ENCODE assay signal across 36 cellular contexts in the genomic region with DNA sequence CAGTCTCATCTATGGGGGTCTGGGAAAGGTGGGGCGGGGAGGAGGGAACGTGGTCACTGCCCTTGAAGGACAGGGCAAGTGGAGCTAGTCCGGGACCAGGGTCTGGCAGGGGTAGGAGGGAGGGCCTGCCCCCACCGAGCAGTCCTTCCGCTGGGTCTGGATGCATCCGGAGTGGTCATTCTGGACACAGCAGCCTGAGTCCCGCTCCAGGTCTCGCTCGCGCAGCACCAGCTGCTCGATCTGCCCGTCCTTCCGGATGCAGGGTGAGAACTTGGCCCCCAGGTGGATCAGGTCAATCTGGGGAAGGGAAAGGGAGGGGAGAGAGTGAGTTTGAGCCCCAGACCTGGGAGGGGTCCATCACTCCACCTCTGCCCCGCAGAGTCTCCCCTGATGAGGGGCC. TPM values are rescaled to one million over a fixed set of nuclear protein-coding genes. Genes with fewer than 3 reads are reported as not detected.
"Had no signal": no experiment of that assay in that cellular context is flagged by ENCODE, and none has a peak within 500 bp of the region (broad histone marks: within the 10 kb centered on the region; RNA-seq: fewer than 3 reads in every experiment).

No MANE protein-coding gene starts in this region.

- H3K4me3 ChIP-seq: adrenal gland, body of pancreas, cardiac muscle cell, colonic mucosa, dorsolateral prefrontal cortex, esophagus muscularis mucosa, gastroesophageal sphincter had no signal

- H3K4me3 Mint-ChIP-seq: activated CD4-positive, alpha-beta memory T cell treated with anti-CD3 and anti-CD28 coated beads for 36 hours; activated CD4-positive, alpha-beta T cell treated with anti-CD3 and anti-CD28 coated beads for 36 hours; activated CD4-positive, alpha-beta T cell treated with anti-CD3 and anti-CD28 coated beads, Interleukin-2, amount 10 ng/mL, durations not matched to agents 24 days and 14 days; activated CD8-positive, alpha-beta memory T cell treated with anti-CD3 and anti-CD28 coated beads, Interleukin-2, amount 10 ng/mL, durations not matched to agents 7 days and 5 days; activated CD8-positive, alpha-beta T cell treated with anti-CD3 and anti-CD28 coated beads, Interleukin-2, amount 10 ng/mL, durations not matched to agents 7 days and 5 days; activated naive CD4-positive, alpha-beta T cell treated with anti-CD3 and anti-CD28 coated beads for 36 hours; activated naive CD4-positive, alpha-beta T cell treated with anti-CD3 and anti-CD28 coated beads, Interleukin-2, amount 50 U/mL, for 24 hours; activated naive CD8-positive, alpha-beta T cell treated with anti-CD3 and anti-CD28 coated beads for 36 hours; activated naive CD8-positive, alpha-beta T cell treated with anti-CD3 and anti-CD28 coated beads, Interleukin-2, amount 50 U/mL, for 24 hours; activated T-helper 1 cell treated with anti-CD3 and anti-CD28 coated beads, Interleukin-12 subunit alpha, Interleukin-12 subunit beta, Interleukin-2, Interleukin-4 antibody, amounts not matched to agents 30 ng/mL and 10 ng/mL and 1 ng/mL, durations not matched to agents 14 hours and 24 hours and 36 hours; dendritic cell treated with granulocyte-macrophage colony-stimulating factor and Interleukin-4, amounts not matched to agents 40 ng/mL and 50 ng/mL, for 4 days; endodermal cell had no signal

- H3K9me3 Mint-ChIP-seq: activated CD4-positive, alpha-beta memory T cell treated with anti-CD3 and anti-CD28 coated beads for 36 hours; activated CD4-positive, alpha-beta T cell treated with anti-CD3 and anti-CD28 coated beads, Interleukin-2, amount 10 ng/mL, durations not matched to agents 24 days and 14 days; activated naive CD4-positive, alpha-beta T cell treated with anti-CD3 and anti-CD28 coated beads for 36 hours; activated naive CD4-positive, alpha-beta T cell treated with anti-CD3 and anti-CD28 coated beads, Interleukin-2, amount 50 U/mL, for 24 hours; activated naive CD8-positive, alpha-beta T cell treated with anti-CD3 and anti-CD28 coated beads for 36 hours; activated naive CD8-positive, alpha-beta T cell treated with anti-CD3 and anti-CD28 coated beads, Interleukin-2, amount 50 U/mL, for 24 hours; activated T-helper 1 cell treated with anti-CD3 and anti-CD28 coated beads, Interleukin-12 subunit alpha, Interleukin-12 subunit beta, Interleukin-2, Interleukin-4 antibody, amounts not matched to agents 30 ng/mL and 10 ng/mL and 1 ng/mL, durations not matched to agents 14 hours and 24 hours and 36 hours; activated T-helper 2 cell treated with anti-CD3 and anti-CD28 coated beads, Interferon-gamma antibody, Interleukin-2, Interleukin-4, amounts not matched to agents 10 μg/mL and 5 μg/mL and 100 μg/mL, durations not matched to agents 14 hours and 24 hours and 36 hours; dendritic cell treated with granulocyte-macrophage colony-stimulating factor and Interleukin-4, amounts not matched to agents 40 ng/mL and 50 ng/mL, for 4 days; endodermal cell had no signal

- H3K27ac ChIP-seq: adrenal gland, body of pancreas, cardiac muscle cell, colonic mucosa, esophagus muscularis mucosa, gastroesophageal sphincter had no signal

- H3K36me3 ChIP-seq: cardiac muscle cell, colonic mucosa had no signal

- H3K4me1 ChIP-seq: adrenal gland, body of pancreas, colonic mucosa, esophagus muscularis mucosa, gastroesophageal sphincter had no signal

- ATAC-seq: activated CD4-positive, alpha-beta T cell treated with anti-CD3 and anti-CD28 coated beads for 36 hours; activated naive CD8-positive, alpha-beta T cell treated with anti-CD3 and anti-CD28 coated beads, Interleukin-2, amount 50 U/mL, for 24 hours; body of pancreas; gastroesophageal sphincter had no signal

- H3K4me1 Mint-ChIP-seq: activated CD4-positive, alpha-beta T cell treated with anti-CD3 and anti-CD28 coated beads for 36 hours; activated CD4-positive, alpha-beta T cell treated with anti-CD3 and anti-CD28 coated beads, Interleukin-2, amount 10 ng/mL, durations not matched to agents 24 days and 14 days; activated CD8-positive, alpha-beta memory T cell treated with anti-CD3 and anti-CD28 coated beads, Interleukin-2, amount 10 ng/mL, durations not matched to agents 7 days and 5 days; activated naive CD4-positive, alpha-beta T cell treated with anti-CD3 and anti-CD28 coated beads, Interleukin-2, amount 50 U/mL, for 24 hours; activated naive CD8-positive, alpha-beta T cell treated with anti-CD3 and anti-CD28 coated beads for 36 hours; activated naive CD8-positive, alpha-beta T cell treated with anti-CD3 and anti-CD28 coated beads, Interleukin-2, amount 50 U/mL, for 24 hours; endodermal cell had no signal

- H3K27me3 Mint-ChIP-seq: activated CD4-positive, alpha-beta memory T cell treated with anti-CD3 and anti-CD28 coated beads for 36 hours; activated CD4-positive, alpha-beta T cell treated with anti-CD3 and anti-CD28 coated beads for 36 hours; activated CD4-positive, alpha-beta T cell treated with anti-CD3 and anti-CD28 coated beads, Interleukin-2, amount 10 ng/mL, durations not matched to agents 24 days and 14 days; activated CD8-positive, alpha-beta memory T cell treated with anti-CD3 and anti-CD28 coated beads, Interleukin-2, amount 10 ng/mL, durations not matched to agents 7 days and 5 days; activated naive CD4-positive, alpha-beta T cell treated with anti-CD3 and anti-CD28 coated beads, Interleukin-2, amount 50 U/mL, for 24 hours; activated naive CD8-positive, alpha-beta T cell treated with anti-CD3 and anti-CD28 coated beads for 36 hours; activated naive CD8-positive, alpha-beta T cell treated with anti-CD3 and anti-CD28 coated beads, Interleukin-2, amount 50 U/mL, for 24 hours; dendritic cell treated with granulocyte-macrophage colony-stimulating factor and Interleukin-4, amounts not matched to agents 40 ng/mL and 50 ng/mL, for 4 days had no signal

- H3K9me3 ChIP-seq: adrenal gland, body of pancreas, colonic mucosa, esophagus muscularis mucosa, gastroesophageal sphincter had no signal

- H3K27me3 ChIP-seq: adrenal gland, body of pancreas, cardiac muscle cell, colonic mucosa, dorsolateral prefrontal cortex, esophagus muscularis mucosa, gastroesophageal sphincter had no signal

- DNase-seq: activated CD4-positive, CD25-positive, alpha-beta regulatory T cell; activated CD4-positive, CD25-positive, alpha-beta regulatory T cell treated with anti-CD3 and anti-CD28 coated beads, Interleukin-2, amount 50 U/mL, for 72 hours; activated CD8-positive, alpha-beta memory T cell treated with anti-CD3 and anti-CD28 coated beads, Interleukin-2, amount 10 ng/mL, durations not matched to agents 7 days and 5 days; activated CD8-positive, alpha-beta memory T cell treated with anti-CD3 and anti-CD28 coated beads, Interleukin-2, amount 50 U/mL, for 4 hours; activated effector memory CD4-positive, alpha-beta T cell treated with anti-CD3 and anti-CD28 coated beads, Interleukin-2, amount 50 U/mL, for 16 hours; activated naive CD8-positive, alpha-beta T cell treated with anti-CD3 and anti-CD28 coated beads for 36 hours; activated naive CD8-positive, alpha-beta T cell treated with anti-CD3 and anti-CD28 coated beads, Interleukin-2, amount 50 U/mL, for 24 hours; activated T-cell treated with anti-CD3 and anti-CD28 coated beads, Interleukin-2, amount 50 U/mL, for 1 hour; adrenal gland; amygdala; aorta; body of pancreas; central memory CD4-positive, alpha-beta T cell; cerebellar nuclear complex; colonic mucosa; effector memory CD4-positive, alpha-beta T cell; foreskin melanocyte; T-helper 2 cell had no signal

- H3K36me3 Mint-ChIP-seq: activated naive CD8-positive, alpha-beta T cell treated with anti-CD3 and anti-CD28 coated beads for 36 hours had no signal

- H3K27ac Mint-ChIP-seq: activated CD4-positive, alpha-beta memory T cell treated with anti-CD3 and anti-CD28 coated beads for 36 hours; activated CD4-positive, alpha-beta T cell treated with anti-CD3 and anti-CD28 coated beads for 36 hours; activated CD4-positive, alpha-beta T cell treated with anti-CD3 and anti-CD28 coated beads, Interleukin-2, amount 10 ng/mL, durations not matched to agents 24 days and 14 days; activated CD8-positive, alpha-beta memory T cell treated with anti-CD3 and anti-CD28 coated beads, Interleukin-2, amount 10 ng/mL, durations not matched to agents 7 days and 5 days; activated CD8-positive, alpha-beta T cell treated with anti-CD3 and anti-CD28 coated beads, Interleukin-2, amount 10 ng/mL, durations not matched to agents 7 days and 5 days; activated naive CD4-positive, alpha-beta T cell treated with anti-CD3 and anti-CD28 coated beads for 36 hours; activated naive CD4-positive, alpha-beta T cell treated with anti-CD3 and anti-CD28 coated beads, Interleukin-2, amount 50 U/mL, for 24 hours; activated naive CD8-positive, alpha-beta T cell treated with anti-CD3 and anti-CD28 coated beads for 36 hours; activated naive CD8-positive, alpha-beta T cell treated with anti-CD3 and anti-CD28 coated beads, Interleukin-2, amount 50 U/mL, for 24 hours; activated T-helper 1 cell treated with anti-CD3 and anti-CD28 coated beads, Interleukin-12 subunit alpha, Interleukin-12 subunit beta, Interleukin-2, Interleukin-4 antibody, amounts not matched to agents 30 ng/mL and 10 ng/mL and 1 ng/mL, durations not matched to agents 14 hours and 24 hours and 36 hours; activated T-helper 2 cell treated with anti-CD3 and anti-CD28 coated beads, Interferon-gamma antibody, Interleukin-2, Interleukin-4, amounts not matched to agents 10 μg/mL and 5 μg/mL and 100 μg/mL, durations not matched to agents 14 hours and 24 hours and 36 hours; dendritic cell treated with granulocyte-macrophage colony-stimulating factor and Interleukin-4, amounts not matched to agents 40 ng/mL and 50 ng/mL, for 4 days; endodermal cell had no signal

RNA-seq across cellular contexts. Expression of a gene that starts 6.8 kb away (rescaled TPM):
- total RNA-seq: activated CD4-positive, alpha-beta memory T cell treated with anti-CD3 and anti-CD28 coated beads for 36 hours; activated CD4-positive, alpha-beta T cell treated with anti-CD3 and anti-CD28 coated beads, Interleukin-2, amount 10 ng/mL, durations not matched to agents 24 days and 14 days; activated CD8-positive, alpha-beta memory T cell treated with anti-CD3 and anti-CD28 coated beads, Interleukin-2, amount 10 ng/mL, durations not matched to agents 7 days and 5 days; activated CD8-positive, alpha-beta T cell treated with anti-CD3 and anti-CD28 coated beads, Interleukin-2, amount 10 ng/mL, durations not matched to agents 7 days and 5 days; activated naive CD4-positive, alpha-beta T cell treated with anti-CD3 and anti-CD28 coated beads for 36 hours; activated T-helper 1 cell treated with anti-CD3 and anti-CD28 coated beads, Interleukin-12 subunit alpha, Interleukin-12 subunit beta, Interleukin-2, Interleukin-4 antibody, amounts not matched to agents 30 ng/mL and 10 ng/mL and 1 ng/mL, durations not matched to agents 14 hours and 24 hours and 36 hours; adrenal gland; aorta; body of pancreas; colonic mucosa; endodermal cell; esophagus muscularis mucosa; fibroblast of lung; fibroblast of villous mesenchyme; gastroesophageal sphincter; glomerular endothelial cell; T-helper 1 cell treated with Interleukin-12 subunit alpha and Interleukin-12 subunit beta and Interleukin-4 antibody, amounts not matched to agents 30 ng/mL and 1 ng/mL, for 36 hours had no signal
- polyA plus RNA-seq: aorta, fibroblast of lung had no signal
